21 cellular contexts compared by ENCODE assay signal in the genomic region with DNA sequence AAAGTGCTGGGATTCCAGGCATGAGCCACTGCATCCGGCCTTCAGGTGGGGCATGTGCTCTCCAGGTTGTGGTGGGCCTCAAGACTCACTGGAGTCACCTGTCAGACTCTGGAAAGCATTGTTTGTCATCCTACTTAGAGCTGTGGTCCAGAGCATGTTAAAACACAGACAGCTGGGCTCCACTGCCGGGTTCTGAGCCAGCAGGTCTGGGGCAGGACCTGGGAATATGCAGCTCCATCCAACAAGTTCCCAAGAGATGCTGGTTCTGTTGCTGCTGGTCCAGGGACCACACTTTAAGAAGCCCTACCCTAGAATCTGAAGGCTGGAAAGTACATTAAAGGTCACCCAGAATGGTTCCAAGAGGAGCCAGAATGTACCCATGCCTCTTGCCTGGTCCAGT.
DNase-seq lines count a peak whose midpoint lies in the region; ATAC-seq and TF ChIP-seq lines count a peak whose summit lies in the region.
"Had no signal": no experiment of that assay in that cellular context is flagged by ENCODE, and none has a peak within 500 bp of the region (broad histone marks: within the 10 kb centered on the region; RNA-seq: fewer than 3 reads in every experiment).

No MANE protein-coding gene starts in this region.

- ATAC-seq in IMR-90 (ENCODE audit: low read depth), result no peak

- H3K4ac ChIP-seq in IMR-90 (ENCODE audit: low read depth, low read length), result peak overlapping the region; percentile 17; the same call in 1 of the 2 replicates
- H3K4ac ChIP-seq in mesendoderm (ENCODE audit: low read depth, low read length), result no peak overlapping the region

- H3K4me2 ChIP-seq in IMR-90 (ENCODE audit: low read depth, low read length) (no peak overlapping the region), mesendoderm (ENCODE audit: low read length) (no peak overlapping the region)

- no peaks in the 10 kb centered on the region for H4K20me1 ChIP-seq in IMR-90 (ENCODE audit: insufficient read depth, low read length)

- intact Hi-C loops in IMR-90 (cut with micrococcal nuclease) (loop anchor here (10.0 kb wide), 1 partner anchor 492 kb away; no protein-coding TSS in a partner anchor), dorsolateral prefrontal cortex (cut with DNase I) (loop anchor here (1.0 to 5.0 kb wide), 4 partner anchors 74 to 156 kb away; a partner anchor contains a TSS)

- WGBS in IMR-90 (ENCODE audit: extremely low coverage in 2 of 2, insufficient read length in 1 of 2), 2 experiments, result no CpG with 5 or more reads among the region's 2 CpGs
- no CpG with 5 or more reads among the region's 2 CpGs for WGBS in mesendoderm (ENCODE audit: extremely low coverage, insufficient coverage, low lambda C conversion rate)
- WGBS in suprapubic skin, result 83% methylated on average over 1 of the region's 2 CpGs

- H3K9me3 ChIP-seq in IMR-90 (ENCODE audit: control insufficient read depth, insufficient read depth, low read length), result no peaks in the 10 kb centered on the region
- H3K9me3 ChIP-seq in suprapubic skin, result no peaks in the 10 kb centered on the region
- H3K9me3 ChIP-seq: thoracic aorta had no signal

- dilution Hi-C loops in IMR-90 (cut with HindIII; ENCODE audit: low sequenced_read_pairs, unreplicated experiment), result no loop called here

- no peak overlapping the region for H3K23ac ChIP-seq in IMR-90 (ENCODE audit: low read depth, low read length)
- no peak overlapping the region for H3K23ac ChIP-seq in mesendoderm (ENCODE audit: low read length)

- no peaks in the 10 kb centered on the region for H3K79me2 ChIP-seq in mesendoderm (ENCODE audit: control insufficient read depth, insufficient read depth, low read length)

- H2AK5ac ChIP-seq in IMR-90 (ENCODE audit: low read depth, low read length) (peak overlapping the region; percentile 45; the same call in 1 of the 2 replicates), mesendoderm (ENCODE audit: low read length) (no peak overlapping the region)

- in situ Hi-C loops in IMR-90 (cut with MboI; ENCODE audit: low sequenced_read_pairs), result no loop called here

- peaks cover 36% of the 10 kb centered on the region for H3K4me1 ChIP-seq in IMR-90 (ENCODE audit: control insufficient read depth, insufficient read depth, low read length)
- peaks cover 26% of the 10 kb centered on the region for H3K4me1 ChIP-seq in mesendoderm (ENCODE audit: control insufficient read depth, low read depth, low read length)
- peaks cover 73% of the 10 kb centered on the region for H3K4me1 ChIP-seq in suprapubic skin

- no peak for TF ChIP-seq POLR2A in IMR-90 (IDR thresholded peaks at IDR 0.05; ENCODE audit: low read depth, low read length)
- TF ChIP-seq POLR2A in suprapubic skin (IDR thresholded peaks at IDR 0.05), result no peak

- POLR2A ChIA-PET in IMR-90 (lab: Charles Lee; ENCODE audit: unreplicated experiment), result no interaction called here

- H3K36me3 ChIP-seq in IMR-90 (ENCODE audit: control insufficient read depth, insufficient read depth, low read length), result no peaks in the 10 kb centered on the region
- H3K36me3 ChIP-seq in mesendoderm (ENCODE audit: control insufficient read depth, insufficient read depth, low read length), result no peaks in the 10 kb centered on the region
- H3K36me3 ChIP-seq in suprapubic skin, result no peaks in the 10 kb centered on the region
- H3K36me3 ChIP-seq: thoracic aorta had no signal

- no peak overlapping the region for H3K14ac ChIP-seq in IMR-90 (replicated peaks; ENCODE audit: low read depth, low read length)

- no peak overlapping the region for H2BK5ac ChIP-seq in IMR-90 (ENCODE audit: low read depth, low read length, poor library complexity, severe bottlenecking)
- H2BK5ac ChIP-seq in mesendoderm (ENCODE audit: low read length), result no peak overlapping the region

- H3K79me1 ChIP-seq in IMR-90 (ENCODE audit: low read depth in 1 of 2, low read length in 2 of 2) (peaks cover 0 to 12% of the 10 kb centered on the region in 2 experiments; a peak in 1 of 4 replicates), mesendoderm (ENCODE audit: low read length) (peaks cover 4% of the 10 kb centered on the region)

- no peak for TF ChIP-seq EP300 in suprapubic skin (IDR thresholded peaks at IDR 0.05)

- 0 out of 2 replicates have a peak overlapping the region, but pooled peaks have one; percentile 8 for H2BK20ac ChIP-seq in IMR-90 (ENCODE audit: low read depth, low read length)

- H3K56ac ChIP-seq in IMR-90 (ENCODE audit: extremely low read depth, insufficient read depth, low read length), result no peak overlapping the region
- H3K56ac ChIP-seq in mesendoderm (ENCODE audit: low read length), result no peak overlapping the region

- H3K9ac ChIP-seq in IMR-90 (ENCODE audit: low read depth, low read length), result no peak overlapping the region
- H3K9ac ChIP-seq in mesendoderm (ENCODE audit: low read length), result no peak overlapping the region

- peaks cover 22% of the 10 kb centered on the region for H3K9me1 ChIP-seq in IMR-90 (ENCODE audit: insufficient read depth, low read length)

- H3K27ac ChIP-seq in IMR-90 (ENCODE audit: insufficient read depth, low read length) (no peak overlapping the region), dorsolateral prefrontal cortex (peak overlapping the region in 48 of 59 donors; percentile 4 to 88 (median 72)), mesendoderm (ENCODE audit: low read depth, low read length) (no peak overlapping the region), suprapubic skin (peak overlapping the region; percentile 25)
- H3K27ac ChIP-seq: SK-N-MC had no signal

- no peaks in the 10 kb centered on the region for H3K27me3 ChIP-seq in IMR-90 (ENCODE audit: control insufficient read depth, insufficient read depth, low read length)
- no peaks in the 10 kb centered on the region for H3K27me3 ChIP-seq in dorsolateral prefrontal cortex
- no peaks in the 10 kb centered on the region for H3K27me3 ChIP-seq in mesendoderm (ENCODE audit: insufficient read depth, low read length, poor library complexity)
- no peaks in the 10 kb centered on the region for H3K27me3 ChIP-seq in suprapubic skin

- no TSS peak for BruUV-seq in IMR-90 (replicated peaks; lab: Mats Ljungman, UMichigan)

- no peak overlapping the region for H2AFZ ChIP-seq in IMR-90 (replicated peaks; ENCODE audit: low read length, poor library complexity)

- TF ChIP-seq CTCF in IMR-90 (conservative IDR thresholded peaks at IDR 0.05; ENCODE audit: low read depth, low read length) (no peak), dorsolateral prefrontal cortex (IDR thresholded peaks at IDR 0.05 in 54 of 56, conservative IDR thresholded peaks at IDR 0.05 in 2 of 56; ENCODE audit: low read depth in 1 of 56, partially characterized antibody in 56 of 56) (no peak), suprapubic skin (IDR thresholded peaks at IDR 0.05) (no peak)

- H4K5ac ChIP-seq in IMR-90 (ENCODE audit: low read depth, low read length), result no peak overlapping the region
- no peak overlapping the region for H4K5ac ChIP-seq in mesendoderm (ENCODE audit: low read length)

- DNase-seq in IMR-90, result no peak
- DNase-seq in dorsolateral prefrontal cortex, result peak in 1 of 10 donors; percentile 15
- DNase-seq in mesendoderm, result no peak
- DNase-seq in suprapubic skin (ENCODE audit: low spot score in 2 of 2), result no peak
- no peak for DNase-seq in Kasumi-1 (lab: John Stamatoyannopoulos, UW)
- DNase-seq in cerebellar cortex (ENCODE audit: low spot score), result no peak
- no peak for DNase-seq in UCSD-AML1 (lab: John Stamatoyannopoulos, UW; ENCODE audit: unreplicated experiment)
- DNase-seq: ACHN; activated CD4-positive, alpha-beta memory T cell treated with anti-CD3 and anti-CD28 coated beads for 36 hours; activated CD4-positive, CD25-positive, alpha-beta regulatory T cell treated with anti-CD3 and anti-CD28 coated beads, Interleukin-2, amount 50 U/mL, for 72 hours; activated CD8-positive, alpha-beta memory T cell treated with anti-CD3 and anti-CD28 coated beads, Interleukin-2, amount 50 U/mL, for 48 hours; DMS53; KG1; NCI-H1436; NCI-H2107; NCI-H446; retina; RPMI8226; stimulated activated CD4-positive, alpha-beta T cell treated with anti-CD3 and anti-CD28 coated beads, Interleukin-4, amount 100 ng/mL, for 1 hour had no signal

- H2AK9ac ChIP-seq in IMR-90 (replicated peaks; ENCODE audit: low read depth, low read length, poor library complexity), result no peak overlapping the region

- H2BK15ac ChIP-seq in IMR-90 (ENCODE audit: low read depth, low read length), result no peak overlapping the region
- H2BK15ac ChIP-seq in mesendoderm (replicated peaks; ENCODE audit: low read depth), result no peak overlapping the region

- H3K4me3 ChIP-seq in IMR-90 (ENCODE audit: insufficient read depth, low read depth, low read length), result no peak overlapping the region
- H3K4me3 ChIP-seq in dorsolateral prefrontal cortex, result no peak overlapping the region
- H3K4me3 ChIP-seq in mesendoderm (ENCODE audit: low read length), result no peak overlapping the region
- H3K4me3 ChIP-seq in suprapubic skin, result no peak overlapping the region
- H3K4me3 ChIP-seq: SK-N-MC, thoracic aorta had no signal

- H4K8ac ChIP-seq in IMR-90 (ENCODE audit: low read depth in 2 of 2, low read length in 2 of 2), result no peak overlapping the region
- H4K8ac ChIP-seq in mesendoderm (ENCODE audit: low read depth, low read length), result peak overlapping the region; percentile 59

- H2BK120ac ChIP-seq in IMR-90 (ENCODE audit: low read depth, low read length), result peak overlapping the region; percentile 12; the same call in 1 of the 2 replicates
- H2BK120ac ChIP-seq in mesendoderm (ENCODE audit: low read depth, low read length), result no peak overlapping the region

- CTCF ChIA-PET in IMR-90 (lab: Yijun Ruan, JAX), result interaction anchor here (0.7 kb wide), 1 partner anchor 491 kb away, joined by 3 read pairs; no protein-coding TSS in a partner anchor

- no peak for TF ChIP-seq RAD21 in IMR-90 (IDR thresholded peaks at IDR 0.05; ENCODE audit: low read length)

- H4K91ac ChIP-seq in IMR-90 (ENCODE audit: insufficient read depth, low read depth, low read length), result no peak overlapping the region

- H3K18ac ChIP-seq in IMR-90 (ENCODE audit: low read depth, low read length), result no peak overlapping the region
- H3K18ac ChIP-seq in mesendoderm (ENCODE audit: low read length), result no peak overlapping the region

TF ChIP-seq in IMR-90, 13 proteins besides CTCF, POLR2A, EP300 and RAD21:
- TF ChIP-seq NFE2L2 (IDR thresholded peaks at IDR 0.05; ENCODE audit: low read depth, low read length) (no peak), MAZ (IDR thresholded peaks at IDR 0.05; ENCODE audit: borderline replicate concordance, low read depth, low read length) (no peak)
TF ChIP-seq in IMR-90: peak in this region for 0.

Comparison
In these comparisons a context has a peak if more than half of its experiments do, and no peak if none do; other contexts are left out.
1. H3K27ac ChIP-seq: peak in dorsolateral prefrontal cortex (48 of 59) and suprapubic skin (single experiment); none in IMR-90 (single experiment) and mesendoderm (single experiment).